Comparison of ENCODE assay signal across 19 cellular contexts in the genomic region with DNA sequence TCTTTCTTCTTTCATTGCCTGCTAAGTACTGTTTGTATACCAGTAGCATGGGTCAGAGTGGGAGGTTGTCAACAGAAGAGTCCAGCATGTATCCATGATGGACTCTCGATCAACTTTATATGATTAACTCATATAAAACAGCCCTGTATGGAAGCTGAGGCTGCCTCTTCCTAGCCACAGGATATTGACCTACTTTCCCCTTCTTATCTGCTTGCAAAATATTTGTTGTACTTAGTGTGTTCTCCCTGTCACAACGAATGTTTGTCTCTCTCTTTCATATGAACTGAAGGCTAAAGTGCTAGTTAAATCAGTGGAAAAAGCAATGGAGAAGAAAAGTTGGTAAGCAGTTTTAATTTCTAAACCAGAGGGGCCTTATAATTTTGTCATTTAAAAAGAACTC. TPM values are rescaled to one million over a fixed set of nuclear protein-coding genes. Genes with fewer than 3 reads are reported as not detected.
DNase-seq lines count a peak whose midpoint lies in the region; ATAC-seq, FAIRE-seq and TF ChIP-seq lines count a peak whose summit lies in the region.
"Had no signal": no experiment of that assay in that cellular context is flagged by ENCODE, and none has a peak within 500 bp of the region (broad histone marks: within the 10 kb centered on the region; RNA-seq: fewer than 3 reads in every experiment).

No MANE protein-coding gene starts in this region.

- no peaks in the 10 kb centered on the region; the same call in 1 of the 2 replicates for H4K20me1 ChIP-seq in HepG2 (ENCODE audit: insufficient read depth, low read length)
- H4K20me1 ChIP-seq in OCI-LY7 (ENCODE audit: insufficient read depth, low read length): no peaks in the 10 kb centered on the region

- intact Hi-C loops in HepG2 (cut with micrococcal nuclease; ENCODE audit: unreplicated experiment): loop anchor here (1.0 kb wide), 1 partner anchor 39 kb away; no protein-coding TSS in a partner anchor
- intact Hi-C loops in uterus (cut with DNase I; ENCODE audit: low total_unique reads): no loop called here
- intact Hi-C loops in OCI-LY7 (cut with micrococcal nuclease; ENCODE audit: unreplicated experiment): no loop called here

- H3K27ac ChIP-seq in coronary artery: peak overlapping the region in 1 of 2 donors; percentile 52
- H3K27ac ChIP-seq in HepG2 (ENCODE audit: extremely low read length, insufficient read depth, low read length): peak overlapping the region; percentile 27
- H3K27ac ChIP-seq in uterus: peak overlapping the region; percentile 9 to 30
- H3K27ac ChIP-seq in OCI-LY7 (ENCODE audit: low read depth, low read length, poor library complexity, severe bottlenecking): no peak overlapping the region
- H3K27ac ChIP-seq: testis had no signal

- peak; percentile 15 for FAIRE-seq in HepG2 (lab: Jason Lieb, UNC)

- CTCF ChIA-PET in HepG2 (lab: Yijun Ruan, JAX; ENCODE audit: low intra/inter-chr PET ratio, low total read pairs): no interaction called here
- CTCF ChIA-PET in OCI-LY7 (lab: Charles Lee; ENCODE audit: unreplicated experiment): interaction anchor here (0.6 kb wide), 1 partner anchor 56 kb away, joined by 10 read pairs; no protein-coding TSS in a partner anchor

- H3K79me2 ChIP-seq in HepG2 (ENCODE audit: insufficient read depth, low read length) (peaks cover 100% of the 10 kb centered on the region), OCI-LY7 (ENCODE audit: insufficient read depth, low read depth, low read length) (no peaks in the 10 kb centered on the region)

- ATAC-seq in SK-N-SH treated with all-trans-retinoic acid at 6 μM for 48 hours (peak; percentile 31; the same call in 2 of the 3 replicates), HepG2 (peak; percentile 91)
- ATAC-seq: activated naive CD4-positive, alpha-beta T cell treated with anti-CD3 and anti-CD28 coated beads, Interleukin-2, amount 50 U/mL, for 72 hours; HCT116 had no signal

- H3K4me2 ChIP-seq in HepG2 (ENCODE audit: low read depth, low read length): peak overlapping the region; percentile 46
- no peak overlapping the region for H3K4me2 ChIP-seq in OCI-LY7 (ENCODE audit: low read length)

- H3K9me2 ChIP-seq in OCI-LY7 (ENCODE audit: insufficient read depth, low read length): no peaks in the 10 kb centered on the region

- 7% methylated on average over 2 of the region's 2 CpGs for WGBS in HepG2 (ENCODE audit: low lambda C conversion rate)

- POLR2A ChIA-PET in HepG2 (lab: Yijun Ruan, JAX): interaction anchor here (1.5 kb wide), 2 partner anchors 10 to 16 kb away, joined by 4 to 8 read pairs; no protein-coding TSS in a partner anchor
- POLR2A ChIA-PET in OCI-LY7 (lab: Charles Lee): no interaction called here

- peaks cover 73% of the 10 kb centered on the region for H3K4me1 ChIP-seq in HepG2 (ENCODE audit: insufficient read depth, low read length)
- H3K4me1 ChIP-seq in uterus: no peaks in the 10 kb centered on the region
- no peaks in the 10 kb centered on the region for H3K4me1 ChIP-seq in OCI-LY7 (ENCODE audit: insufficient read depth, low read length, poor library complexity, severe bottlenecking)

- no peak overlapping the region for H3K9ac ChIP-seq in HepG2 (ENCODE audit: insufficient read depth, low read depth, low read length)

- no peak for DNase-seq in coronary artery (ENCODE audit: low spot score)
- peak; percentile 50 for DNase-seq in HepG2 (ENCODE audit: low spot score)
- no peak for DNase-seq in uterus
- no peak for DNase-seq in OCI-LY7 (ENCODE audit: low spot score)
- no peak for DNase-seq in DMS 273 treated with DMSO at 0.1 percent for 48 hours (lab: John Stamatoyannopoulos, UW)
- DNase-seq in D341Med (ENCODE audit: low spot score): no peak
- DNase-seq: activated CD4-positive, alpha-beta T cell treated with anti-CD3 and anti-CD28 coated beads, Interleukin-2, amount 50 U/mL, for 48 hours; activated T-cell treated with anti-CD3 and anti-CD28 coated beads, Interleukin-2, amount 50 U/mL, for 1 hour; C1 segment of cervical spinal cord; caudate nucleus; effector CD8-positive, alpha-beta T cell; hippocampal formation; Kasumi-1; NCI-H1417 treated with DMSO at 0.1 percent for 48 hours; NCI-H82; testis had no signal

- H3K36me3 ChIP-seq in HepG2 (replicated peaks in 1 of 2; ENCODE audit: control insufficient read depth in 1 of 2, insufficient read depth in 2 of 2, low read length in 2 of 2): no peaks in the 10 kb centered on the region
- H3K36me3 ChIP-seq in uterus: no peaks in the 10 kb centered on the region
- no peaks in the 10 kb centered on the region for H3K36me3 ChIP-seq in OCI-LY7 (ENCODE audit: insufficient read depth, low read length)

- H2AFZ ChIP-seq in HepG2 (ENCODE audit: low read length): no peak overlapping the region
- H2AFZ ChIP-seq in OCI-LY7 (ENCODE audit: low read length): no peak overlapping the region

- BruUV-seq in HepG2 (replicated peaks; lab: Mats Ljungman, UMichigan) (no TSS peak), OCI-LY7 (replicated peaks; lab: Mats Ljungman, UMichigan) (no TSS peak)

- TF ChIP-seq EP300 in HepG2 (IDR thresholded peaks at IDR 0.05; ENCODE audit: low read depth in 2 of 2, low read length in 2 of 2): no peak
- TF ChIP-seq EP300 in HepG2 (CRISPR knock-in tag; IDR thresholded peaks at IDR 0.05; ENCODE audit: borderline replicate concordance): no peak

- H3K27me3 ChIP-seq in HepG2 (ENCODE audit: control insufficient read depth in 1 of 2, insufficient read depth in 2 of 2, low read length in 2 of 2) (no peaks in the 10 kb centered on the region), uterus (no peaks in the 10 kb centered on the region)
- H3K27me3 ChIP-seq: testis had no signal

- peak overlapping the region; percentile 22 for H3K4me3 ChIP-seq in coronary artery
- H3K4me3 ChIP-seq in HepG2 (replicated peaks in 1 of 3; ENCODE audit: insufficient read depth in 1 of 3, low read depth in 2 of 3, low read length in 3 of 3): peak overlapping the region in 1 of 3 experiments; percentile 0; a peak in 2 of 6 replicates
- H3K4me3 ChIP-seq in uterus: no peak overlapping the region
- no peak overlapping the region for H3K4me3 ChIP-seq in OCI-LY7 (ENCODE audit: low read depth, low read length, poor library complexity, severe bottlenecking)
- H3K4me3 ChIP-seq: testis had no signal

- in situ Hi-C loops in HepG2 (cut with HindIII; ENCODE audit: extremely low pct_ligation_motif_present, low pct_unique_long_range_greater_than_20kb): no loop called here

- TF ChIP-seq CTCF in coronary artery (IDR thresholded peaks at IDR 0.05) (no peak), HepG2 (CRISPR knock-in tag; IDR thresholded peaks at IDR 0.05) (no peak), uterus (IDR thresholded peaks at IDR 0.05) (no peak), OCI-LY7 (conservative IDR thresholded peaks at IDR 0.05; ENCODE audit: low read length) (no peak)

- TF ChIP-seq POLR2A in HepG2 (IDR thresholded peaks at IDR 0.05; ENCODE audit: insufficient read depth in 1 of 2, low read depth in 2 of 2, low read length in 2 of 2) (no peak), uterus (IDR thresholded peaks at IDR 0.05) (no peak)

- no peaks in the 10 kb centered on the region for H3K9me3 ChIP-seq in HepG2 (ENCODE audit: low read length)
- no peaks in the 10 kb centered on the region for H3K9me3 ChIP-seq in uterus
- no peaks in the 10 kb centered on the region for H3K9me3 ChIP-seq in OCI-LY7 (ENCODE audit: low read length)
- H3K9me3 ChIP-seq: testis had no signal

- no peak for TF ChIP-seq RAD21 in HepG2 (CRISPR knock-in tag; IDR thresholded peaks at IDR 0.05)

TF ChIP-seq in SK-N-SH treated with all-trans-retinoic acid at 6 μM for 48 hours, 23 proteins besides CTCF, POLR2A, EP300 and RAD21:
- TF ChIP-seq ZNF70 (CRISPR knock-in tag; IDR thresholded peaks at IDR 0.05) (no peak), BACH2 (CRISPR knock-in tag; IDR thresholded peaks at IDR 0.05; ENCODE audit: borderline replicate concordance) (no peak), SNAI2 (CRISPR knock-in tag; IDR thresholded peaks at IDR 0.05) (no peak)

TF ChIP-seq in HepG2, 621 proteins besides CTCF, POLR2A, EP300 and RAD21 (continues in another document):
- TF ChIP-seq RXRB (CRISPR knock-in tag; IDR thresholded peaks at IDR 0.05; ENCODE audit: borderline replicate concordance): peak; percentile 37; the same call in 1 of the 2 replicates
- peak in 1 of 2 experiments; percentile 13; a peak in 1 of 4 replicates for TF ChIP-seq KLF16 (CRISPR knock-in tag; IDR thresholded peaks at IDR 0.05)
- TF ChIP-seq HNF4A (CRISPR knock-in tag; IDR thresholded peaks at IDR 0.05): 0 out of 2 replicates have a peak, but pooled peaks have one; percentile 14
- TF ChIP-seq ZNF781 (CRISPR knock-in tag; IDR thresholded peaks at IDR 0.05; ENCODE audit: borderline replicate concordance, not compliant biosample characterization): no peak

RNA-seq across cellular contexts. Expression of a gene that starts 17.8 kb away (rescaled TPM):
- 89.8 and 134 TPM in 2 replicates for total RNA-seq in HepG2 (2016; rRNA removed; fragmentation: Illumina TruSeq; extraction: Trizol)
- total RNA-seq in HepG2 (2016; cell fraction: cytosol; rRNA removed; fragmentation: Illumina TruSeq; extraction: Trizol; ENCODE audit: low read depth): 6.6 and 8.5 TPM in 2 replicates
- total RNA-seq in HepG2 (2016; cell fraction: insoluble cytoplasmic fraction; rRNA removed; fragmentation: Illumina TruSeq; extraction: Trizol): 89.7 and 128 TPM in 2 replicates
- total RNA-seq in HepG2 (2016; cell fraction: membrane; rRNA removed; fragmentation: Illumina TruSeq; extraction: Trizol): 27.4 and 29.4 TPM in 2 replicates
- 108 and 113 TPM in 2 replicates for total RNA-seq in HepG2 (2016; cell fraction: nucleus; rRNA removed; fragmentation: Illumina TruSeq; extraction: Trizol)
- polyA plus RNA-seq in HepG2 (2011; rRNA removed): 29.5 and 36.9 TPM in 2 replicates
- 14.6 and 19.2 TPM in 2 replicates for polyA plus RNA-seq in HepG2 (2011; cell fraction: cytosol; rRNA removed)
- 34.7 and 34.9 TPM in 2 replicates for polyA plus RNA-seq in HepG2 (2011; cell fraction: nucleus; rRNA removed)
- polyA plus RNA-seq in HepG2 (2012): 29.4 and 36.8 TPM in 2 replicates
- 2.2 and 2.6 TPM in 2 replicates for polyA plus RNA-seq in HepG2 (2016; cell fraction: cytosol; fragmentation: Illumina TruSeq; extraction: Trizol; ENCODE audit: low read depth)
- polyA plus RNA-seq in HepG2 (2016; cell fraction: insoluble cytoplasmic fraction; fragmentation: Illumina TruSeq; extraction: Trizol; ENCODE audit: low read depth): 101 and 106 TPM in 2 replicates
- polyA plus RNA-seq in HepG2 (2016; cell fraction: membrane; fragmentation: Illumina TruSeq; extraction: Trizol; ENCODE audit: low read depth): 8.4 and 10.5 TPM in 2 replicates
- 79.1 and 80.1 TPM in 2 replicates for polyA plus RNA-seq in HepG2 (2016; cell fraction: nucleus; fragmentation: Illumina TruSeq; extraction: Trizol; ENCODE audit: insufficient read depth, low read depth)
- polyA minus RNA-seq in HepG2 (2011; rRNA and poly(A)+ RNA removed; ENCODE audit: low replicate concordance): 12.3 and 50.8 TPM in 2 replicates
- 45.9 and 51.5 TPM in 2 replicates for polyA minus RNA-seq in HepG2 (2011; cell fraction: cytosol; rRNA and poly(A)+ RNA removed)
- polyA minus RNA-seq in HepG2 (2011; cell fraction: nucleus; rRNA and poly(A)+ RNA removed): 155 and 169 TPM in 2 replicates
- 100 to 1,000 TPM in 1 of 4 donors, 10 to 100 TPM in 3; 10.3 to 169 (median 29.5) TPM for total RNA-seq in uterus
- not detected in 2 replicates for total RNA-seq in OCI-LY7 (2014; rRNA removed; shearing (Covaris generic))
- not detected in 2 replicates for total RNA-seq in OCI-LY7 (2022)

Comparison
In these comparisons a context has a peak if more than half of its experiments do, and no peak if none do; other contexts are left out.
1. RNA of a gene that starts 17.8 kb away (total RNA-seq): 6.6 to 134 TPM in HepG2 and 10.3 to 169 TPM in uterus; not detected in OCI-LY7; every median in the first group is over 4 times any median in the second.